1 cellular context compared by ENCODE assay signal in genomic region chr2:74454654-74455511, GRCh38.
A peak's percentile ranks its signal among the peaks of the same experiment; 100 is the strongest.
TF ChIP-seq lines count a peak whose summit lies in the region.

INO80B (plus strand) TSS chr2:74455087; CDS start chr2:74455117, 30 bp downstream.

TF ChIP-seq in HepG2, 621 proteins besides CTCF, POLR2A, EP300 and RAD21 (continued from another document and continues in another):
- TF ChIP-seq, protein P1, sequence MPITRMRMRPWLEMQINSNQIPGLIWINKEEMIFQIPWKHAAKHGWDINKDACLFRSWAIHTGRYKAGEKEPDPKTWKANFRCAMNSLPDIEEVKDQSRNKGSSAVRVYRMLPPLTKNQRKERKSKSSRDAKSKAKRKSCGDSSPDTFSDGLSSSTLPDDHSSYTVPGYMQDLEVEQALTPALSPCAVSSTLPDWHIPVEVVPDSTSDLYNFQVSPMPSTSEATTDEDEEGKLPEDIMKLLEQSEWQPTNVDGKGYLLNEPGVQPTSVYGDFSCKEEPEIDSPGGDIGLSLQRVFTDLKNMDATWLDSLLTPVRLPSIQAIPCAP (CRISPR knock-in tag; IDR thresholded peaks at IDR 0.05; ENCODE audit: low read depth): 0 out of 2 replicates have a peak, but pooled peaks have one; percentile 81
- TF ChIP-seq PAX8 (CRISPR knock-in tag; IDR thresholded peaks at IDR 0.05; ENCODE audit: borderline replicate concordance): peak; percentile 72; the same call in 1 of the 2 replicates
- TF ChIP-seq ZNF564 (CRISPR knock-in tag; IDR thresholded peaks at IDR 0.05): peak; percentile 52; the same call in 1 of the 2 replicates
- TF ChIP-seq PCBP1 (IDR thresholded peaks at IDR 0.05; ENCODE audit: borderline replicate concordance, low read depth, low read length): peak; percentile 90; the same call in 1 of the 2 replicates
- TF ChIP-seq ZIK1 (CRISPR knock-in tag; IDR thresholded peaks at IDR 0.05; ENCODE audit: borderline replicate concordance, low read depth): 0 out of 2 replicates have a peak, but pooled peaks have one; percentile 34
- TF ChIP-seq FOXM1 (CRISPR knock-in tag; IDR thresholded peaks at IDR 0.05): no peak
- no peak for TF ChIP-seq ATAD3A (CRISPR knock-in tag; IDR thresholded peaks at IDR 0.05)
- no peak for TF ChIP-seq ZNF75D (CRISPR knock-in tag; IDR thresholded peaks at IDR 0.05; ENCODE audit: borderline replicate concordance)
- peak; percentile 99 for TF ChIP-seq XRCC5 (optimal IDR thresholded peaks at IDR 0.05; ENCODE audit: low read length)
- no peak for TF ChIP-seq TRIM24 (CRISPR knock-in tag; IDR thresholded peaks at IDR 0.05)
- no peak for TF ChIP-seq NCOA1 (CRISPR knock-in tag; IDR thresholded peaks at IDR 0.05)
- TF ChIP-seq SIX4 (CRISPR knock-in tag; IDR thresholded peaks at IDR 0.05): peak; percentile 83
- peak; percentile 99 for TF ChIP-seq ZGPAT (CRISPR knock-in tag; IDR thresholded peaks at IDR 0.05)
- TF ChIP-seq ZNF251 (CRISPR knock-in tag; IDR thresholded peaks at IDR 0.05): 0 out of 2 replicates have a peak, but pooled peaks have one; percentile 44
- TF ChIP-seq ZNF772 (CRISPR knock-in tag; IDR thresholded peaks at IDR 0.05): peak; percentile 94
- no peak for TF ChIP-seq DMTF1 (CRISPR knock-in tag; IDR thresholded peaks at IDR 0.05)
- peak; percentile 83 for TF ChIP-seq ZNF883 (CRISPR knock-in tag; IDR thresholded peaks at IDR 0.05; ENCODE audit: not compliant biosample characterization)
- peak; percentile 92 for TF ChIP-seq PRDM10 (CRISPR knock-in tag; IDR thresholded peaks at IDR 0.05; ENCODE audit: low read depth)
- TF ChIP-seq ZFP37 (CRISPR knock-in tag; IDR thresholded peaks at IDR 0.05; ENCODE audit: borderline replicate concordance): no peak
- TF ChIP-seq ZBTB26 (CRISPR knock-in tag; IDR thresholded peaks at IDR 0.05; ENCODE audit: borderline replicate concordance): peak; percentile 90; the same call in 1 of the 2 replicates
- TF ChIP-seq, protein P2, sequence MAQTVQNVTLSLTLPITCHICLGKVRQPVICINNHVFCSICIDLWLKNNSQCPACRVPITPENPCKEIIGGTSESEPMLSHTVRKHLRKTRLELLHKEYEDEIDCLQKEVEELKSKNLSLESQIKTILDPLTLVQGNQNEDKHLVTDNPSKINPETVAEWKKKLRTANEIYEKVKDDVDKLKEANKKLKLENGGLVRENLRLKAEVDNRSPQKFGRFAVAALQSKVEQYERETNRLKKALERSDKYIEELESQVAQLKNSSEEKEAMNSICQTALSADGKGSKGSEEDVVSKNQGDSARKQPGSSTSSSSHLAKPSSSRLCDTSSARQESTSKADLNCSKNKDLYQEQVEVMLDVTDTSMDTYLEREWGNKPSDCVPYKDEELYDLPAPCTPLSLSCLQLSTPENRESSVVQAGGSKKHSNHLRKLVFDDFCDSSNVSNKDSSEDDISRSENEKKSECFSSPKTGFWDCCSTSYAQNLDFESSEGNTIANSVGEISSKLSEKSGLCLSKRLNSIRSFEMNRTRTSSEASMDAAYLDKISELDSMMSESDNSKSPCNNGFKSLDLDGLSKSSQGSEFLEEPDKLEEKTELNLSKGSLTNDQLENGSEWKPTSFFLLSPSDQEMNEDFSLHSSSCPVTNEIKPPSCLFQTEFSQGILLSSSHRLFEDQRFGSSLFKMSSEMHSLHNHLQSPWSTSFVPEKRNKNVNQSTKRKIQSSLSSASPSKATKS (CRISPR knock-in tag; IDR thresholded peaks at IDR 0.05): no peak
- TF ChIP-seq SALL1 (CRISPR knock-in tag; IDR thresholded peaks at IDR 0.05): peak; percentile 99
- TF ChIP-seq, protein P3, sequence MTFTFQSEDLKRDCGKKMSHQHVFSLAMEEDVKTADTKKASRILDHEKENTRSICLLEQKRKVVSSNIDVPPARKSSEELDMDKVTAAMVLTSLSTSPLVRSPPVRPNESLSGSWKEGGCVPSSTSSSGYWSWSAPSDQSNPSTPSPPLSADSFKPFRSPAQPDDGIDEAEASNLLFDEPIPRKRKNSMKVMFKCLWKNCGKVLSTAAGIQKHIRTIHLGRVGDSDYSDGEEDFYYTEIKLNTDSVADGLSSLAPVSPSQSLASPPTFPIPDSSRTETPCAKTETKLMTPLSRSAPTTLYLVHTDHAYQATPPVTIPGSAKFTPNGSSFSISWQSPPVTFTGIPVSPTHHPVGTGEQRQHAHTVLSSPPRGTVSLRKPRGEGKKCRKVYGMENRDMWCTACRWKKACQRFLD (CRISPR knock-in tag; IDR thresholded peaks at IDR 0.05; ENCODE audit: borderline replicate concordance): 0 out of 2 replicates have a peak, but pooled peaks have one; percentile 82
- TF ChIP-seq, protein P4, sequence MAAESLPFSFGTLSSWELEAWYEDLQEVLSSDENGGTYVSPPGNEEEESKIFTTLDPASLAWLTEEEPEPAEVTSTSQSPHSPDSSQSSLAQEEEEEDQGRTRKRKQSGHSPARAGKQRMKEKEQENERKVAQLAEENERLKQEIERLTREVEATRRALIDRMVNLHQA (CRISPR knock-in tag; IDR thresholded peaks at IDR 0.05): peak; percentile 85; the same call in 1 of the 2 replicates
- no peak for TF ChIP-seq NFIB (CRISPR knock-in tag; IDR thresholded peaks at IDR 0.05; ENCODE audit: borderline replicate concordance)
- TF ChIP-seq ETV5 (CRISPR knock-in tag; IDR thresholded peaks at IDR 0.05; ENCODE audit: borderline replicate concordance): peak; percentile 89
- peak; percentile 70 for TF ChIP-seq RERE (CRISPR knock-in tag; IDR thresholded peaks at IDR 0.05; ENCODE audit: low read depth)
- TF ChIP-seq PLRG1 (conservative IDR thresholded peaks at IDR 0.05): no peak
- TF ChIP-seq NFE2L1 (CRISPR knock-in tag; IDR thresholded peaks at IDR 0.05; ENCODE audit: borderline replicate concordance): 0 out of 2 replicates have a peak, but pooled peaks have one; percentile 61
- no peak for TF ChIP-seq ZNF562 (CRISPR knock-in tag; IDR thresholded peaks at IDR 0.05; ENCODE audit: borderline replicate concordance)
- TF ChIP-seq, protein P5, sequence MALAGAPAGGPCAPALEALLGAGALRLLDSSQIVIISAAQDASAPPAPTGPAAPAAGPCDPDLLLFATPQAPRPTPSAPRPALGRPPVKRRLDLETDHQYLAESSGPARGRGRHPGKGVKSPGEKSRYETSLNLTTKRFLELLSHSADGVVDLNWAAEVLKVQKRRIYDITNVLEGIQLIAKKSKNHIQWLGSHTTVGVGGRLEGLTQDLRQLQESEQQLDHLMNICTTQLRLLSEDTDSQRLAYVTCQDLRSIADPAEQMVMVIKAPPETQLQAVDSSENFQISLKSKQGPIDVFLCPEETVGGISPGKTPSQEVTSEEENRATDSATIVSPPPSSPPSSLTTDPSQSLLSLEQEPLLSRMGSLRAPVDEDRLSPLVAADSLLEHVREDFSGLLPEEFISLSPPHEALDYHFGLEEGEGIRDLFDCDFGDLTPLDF (CRISPR knock-in tag; IDR thresholded peaks at IDR 0.05): no peak
- TF ChIP-seq SMC3 (IDR thresholded peaks at IDR 0.05; ENCODE audit: low read length): peak; percentile 45
- peak; percentile 98; the same call in 1 of the 2 replicates for TF ChIP-seq ZNF580 (CRISPR knock-in tag; IDR thresholded peaks at IDR 0.05; ENCODE audit: borderline replicate concordance, low read depth)
- no peak for TF ChIP-seq ZBTB42 (CRISPR knock-in tag; IDR thresholded peaks at IDR 0.05)
- 0 out of 2 replicates have a peak, but pooled peaks have one; percentile 48 for TF ChIP-seq KLF6 (CRISPR knock-in tag; IDR thresholded peaks at IDR 0.05)
- TF ChIP-seq STAT5B (CRISPR knock-in tag; IDR thresholded peaks at IDR 0.05): no peak; the same call in 1 of the 2 replicates
- TF ChIP-seq NKX3-1 (CRISPR knock-in tag; IDR thresholded peaks at IDR 0.05): no peak
- TF ChIP-seq KLF13 (CRISPR knock-in tag; IDR thresholded peaks at IDR 0.05): peak; percentile 89; the same call in 1 of the 2 replicates
- TF ChIP-seq POLR2AphosphoS5 (IDR thresholded peaks at IDR 0.05; ENCODE audit: low read depth, low read length): peak; percentile 57
